10 cellular contexts compared by ENCODE assay signal in genomic region chr6:42961020-42961470, GRCh38. TPM values are rescaled to one million over a fixed set of nuclear protein-coding genes. Genes with fewer than 3 reads are reported as not detected.
DNase-seq lines count a peak whose midpoint lies in the region; ATAC-seq and TF ChIP-seq lines count a peak whose summit lies in the region.
"Had no signal": no experiment of that assay in that cellular context is flagged by ENCODE, and none has a peak within 500 bp of the region (broad histone marks: within the 10 kb centered on the region; RNA-seq: fewer than 3 reads in every experiment).

No MANE protein-coding gene starts in this region.

- H3K27ac ChIP-seq in left ventricle myocardium inferior (replicated peaks) (peak overlapping the region; percentile 70), ectodermal cell (ENCODE audit: insufficient read depth, low read depth, low read length, poor library complexity, severe bottlenecking) (no peak overlapping the region)
- H3K27ac ChIP-seq in naive thymus-derived CD4-positive, alpha-beta T cell (ENCODE audit: low read depth, low read length), result no peak overlapping the region

- TF ChIP-seq CTCF in left ventricle myocardium inferior (IDR thresholded peaks at IDR 0.05; ENCODE audit: borderline replicate concordance), result no peak

- H3K4me1 Mint-ChIP-seq in naive thymus-derived CD4-positive, alpha-beta T cell, result peaks cover 0 to 24% (median 16%) of the 10 kb centered on the region in 7 donors

- ATAC-seq in Right ventricle myocardium superior (ENCODE audit: poor library complexity), result no peak
- no peak for ATAC-seq in naive thymus-derived CD4-positive, alpha-beta T cell
- no peak for ATAC-seq in HG03469 (IDR thresholded peaks at IDR 0.05; ENCODE audit: unreplicated experiment)
- no peak for ATAC-seq in GM21723 (IDR thresholded peaks at IDR 0.05; ENCODE audit: unreplicated experiment)

- CTCF ChIA-PET in naive thymus-derived CD4-positive, alpha-beta T cell (lab: Charles Lee), result interaction anchor here (0.6 kb wide), 1 partner anchor 14 kb away, joined by 4 read pairs; no protein-coding TSS in a partner anchor

- H3K4me3 ChIP-seq in left ventricle myocardium inferior (peak overlapping the region; percentile 71), ectodermal cell (ENCODE audit: insufficient read depth, low read depth, low read length) (peak overlapping the region; percentile 34)
- peak overlapping the region; percentile 57 for H3K4me3 ChIP-seq in naive thymus-derived CD4-positive, alpha-beta T cell (ENCODE audit: low read length)

- H3K4me3 Mint-ChIP-seq in naive thymus-derived CD4-positive, alpha-beta T cell, result peak overlapping the region; percentile 62 to 86 (median 77)

- H3K36me3 Mint-ChIP-seq in naive thymus-derived CD4-positive, alpha-beta T cell, result peaks cover 0 to 21% (median 5%) of the 10 kb centered on the region in 5 donors

- H3K36me3 ChIP-seq in left ventricle myocardium inferior (peaks cover 37% of the 10 kb centered on the region), ectodermal cell (ENCODE audit: control insufficient read depth, insufficient read depth, low read length) (no peaks in the 10 kb centered on the region)
- peaks cover 0 to 37% (median 0%) of the 10 kb centered on the region in 3 experiments for H3K36me3 ChIP-seq in naive thymus-derived CD4-positive, alpha-beta T cell (ENCODE audit: control insufficient read depth in 2 of 3, insufficient read depth in 3 of 3, low read length in 3 of 3)

- no peak overlapping the region for H3K27ac Mint-ChIP-seq in naive thymus-derived CD4-positive, alpha-beta T cell

- H3K9me3 ChIP-seq in left ventricle myocardium inferior (replicated peaks) (no peaks in the 10 kb centered on the region), ectodermal cell (ENCODE audit: control insufficient read depth, low read length) (no peaks in the 10 kb centered on the region)
- H3K9me3 ChIP-seq in naive thymus-derived CD4-positive, alpha-beta T cell (ENCODE audit: control insufficient read depth in 2 of 3, low read length in 3 of 3), result no peaks in the 10 kb centered on the region

- H3K27me3 Mint-ChIP-seq in naive thymus-derived CD4-positive, alpha-beta T cell, result peaks cover 0 to 19% (median 0%) of the 10 kb centered on the region in 5 donors

- no peaks in the 10 kb centered on the region for H3K9me3 Mint-ChIP-seq in naive thymus-derived CD4-positive, alpha-beta T cell

- H3K4me1 ChIP-seq in left ventricle myocardium inferior (peaks cover 17% of the 10 kb centered on the region), ectodermal cell (ENCODE audit: control insufficient read depth, insufficient read depth, low read length) (no peaks in the 10 kb centered on the region)
- H3K4me1 ChIP-seq in naive thymus-derived CD4-positive, alpha-beta T cell (ENCODE audit: control insufficient read depth in 2 of 2, insufficient read depth in 2 of 2, low read length in 2 of 2), result peaks cover 0 to 5% of the 10 kb centered on the region in 2 donors

- 39 to 41% methylated on average over 15 of the region's 15 CpGs for WGBS in ectodermal cell, 2 experiments

- POLR2A ChIA-PET in naive thymus-derived CD4-positive, alpha-beta T cell (lab: Charles Lee), result interaction anchor here (1.0 to 2.5 kb wide), 5 partner anchors 9 to 98 kb away, joined by 3 to 13 read pairs (median 3); partner anchors contain the start of genes KLC4, MRPL2 and PEX6

- DNase-seq in left ventricle myocardium inferior (no peak), Right ventricle myocardium superior (no peak), SIG-M5 (lab: John Stamatoyannopoulos, UW) (no peak)
- no peak for DNase-seq in naive thymus-derived CD4-positive, alpha-beta T cell
- no peak for DNase-seq in activated effector memory CD4-positive, alpha-beta T cell treated with Interleukin-2 at 50 U/mL for 16 hours
- DNase-seq: NCI-H2081 treated with DMSO at 0.1 percent for 48 hours had no signal

- intact Hi-C loops in left ventricle myocardium inferior (cut with micrococcal nuclease) (no loop called here), Right ventricle myocardium superior (cut with DNase I) (no loop called here)
- intact Hi-C loops in naive thymus-derived CD4-positive, alpha-beta T cell (cut with micrococcal nuclease), result loop anchor here in 1 of 2 donors (2.0 to 5.0 kb wide), 2 partner anchors 24 to 59 kb away; partner anchors contain the start of gene PPP2R5D

- H3K27me3 ChIP-seq in left ventricle myocardium inferior (ENCODE audit: low read depth) (no peaks in the 10 kb centered on the region), ectodermal cell (ENCODE audit: control insufficient read depth, insufficient read depth, low read length, poor library complexity, severe bottlenecking) (peaks cover 36% of the 10 kb centered on the region)
- H3K27me3 ChIP-seq in naive thymus-derived CD4-positive, alpha-beta T cell (ENCODE audit: control insufficient read depth in 2 of 2, insufficient read depth in 2 of 2, low read length in 2 of 2), result no peaks in the 10 kb centered on the region

RNA-seq across cellular contexts. Expression of gene GNMT, which starts 0.5 kb away (rescaled TPM):
- total RNA-seq in left ventricle myocardium inferior (0.77 TPM), Right ventricle myocardium superior (2.3 TPM)
- 2.0 TPM for polyA plus RNA-seq in ectodermal cell (2013, experiment 1 of 4)
- 1.6 TPM for polyA plus RNA-seq in ectodermal cell (2013, experiment 2 of 4)
- 0.69 TPM for polyA plus RNA-seq in ectodermal cell (2013, experiment 3 of 4)
- 0.65 TPM for polyA plus RNA-seq in ectodermal cell (2013, experiment 4 of 4)
- 1 to 10 TPM in 3 of 5 experiments, under 1 TPM in 2; 0.95 to 2.6 (median 1.1) TPM for total RNA-seq in naive thymus-derived CD4-positive, alpha-beta T cell
- not detected for polyA plus RNA-seq in naive thymus-derived CD4-positive, alpha-beta T cell
- total RNA-seq: H4 had no signal

RNA-seq across cellular contexts. Expression of gene PEX6, which starts 17.9 kb away (rescaled TPM):
- total RNA-seq in left ventricle myocardium inferior (28.9 TPM), Right ventricle myocardium superior (27.1 TPM)
- polyA plus RNA-seq in ectodermal cell (2013, experiment 1 of 4), result 9.5 TPM
- 9.2 TPM for polyA plus RNA-seq in ectodermal cell (2013, experiment 2 of 4)
- polyA plus RNA-seq in ectodermal cell (2013, experiment 3 of 4), result 7.5 TPM
- polyA plus RNA-seq in ectodermal cell (2013, experiment 4 of 4), result 8.7 TPM
- total RNA-seq in naive thymus-derived CD4-positive, alpha-beta T cell, result 10 to 100 TPM; 14.1 to 42.3 (median 28.0) TPM
- 10 to 100 TPM; 21.2 to 24.6 TPM for polyA plus RNA-seq in naive thymus-derived CD4-positive, alpha-beta T cell

RNA-seq across cellular contexts. Expression of gene PPP2R5D, which starts 23.3 kb away (rescaled TPM):
- total RNA-seq in left ventricle myocardium inferior (32.7 TPM), Right ventricle myocardium superior (34.6 TPM)
- polyA plus RNA-seq in ectodermal cell (2013, experiment 1 of 4), result 77.6 TPM
- polyA plus RNA-seq in ectodermal cell (2013, experiment 2 of 4), result 75.2 TPM
- polyA plus RNA-seq in ectodermal cell (2013, experiment 3 of 4), result 60.5 TPM
- polyA plus RNA-seq in ectodermal cell (2013, experiment 4 of 4), result 65.4 TPM
- 10 to 100 TPM; 19.7 to 60.4 (median 28.2) TPM for total RNA-seq in naive thymus-derived CD4-positive, alpha-beta T cell
- 10 to 100 TPM; 21.5 to 34.0 TPM for polyA plus RNA-seq in naive thymus-derived CD4-positive, alpha-beta T cell

RNA-seq across cellular contexts. Expression of gene CNPY3, which starts 31.8 kb away (rescaled TPM):
- total RNA-seq in left ventricle myocardium inferior, result 20.1 TPM
- 20.6 TPM for total RNA-seq in Right ventricle myocardium superior
- 78.5 TPM for polyA plus RNA-seq in ectodermal cell (2013, experiment 1 of 4)
- polyA plus RNA-seq in ectodermal cell (2013, experiment 2 of 4), result 76.9 TPM
- 62.2 TPM for polyA plus RNA-seq in ectodermal cell (2013, experiment 3 of 4)
- 66.1 TPM for polyA plus RNA-seq in ectodermal cell (2013, experiment 4 of 4)
- 10 to 100 TPM; 58.6 to 98.9 (median 87.4) TPM for total RNA-seq in naive thymus-derived CD4-positive, alpha-beta T cell
- 100 to 1,000 TPM in 1 of 2 donors, 10 to 100 TPM in 1; 92.7 to 134 TPM for polyA plus RNA-seq in naive thymus-derived CD4-positive, alpha-beta T cell

RNA-seq across cellular contexts. Expression of gene PTCRA, which starts 45.2 kb away (rescaled TPM):
- total RNA-seq in left ventricle myocardium inferior (not detected), Right ventricle myocardium superior (not detected)
- polyA plus RNA-seq in ectodermal cell (2013, experiment 1 of 4), result not detected
- polyA plus RNA-seq in ectodermal cell (2013, experiment 2 of 4), result not detected
- not detected for polyA plus RNA-seq in ectodermal cell (2013, experiment 3 of 4)
- not detected for polyA plus RNA-seq in ectodermal cell (2013, experiment 4 of 4)
- total RNA-seq in naive thymus-derived CD4-positive, alpha-beta T cell, result under 1 TPM in 2 of 5 experiments, not detected in 3; 0.56 to 0.93 TPM
- polyA plus RNA-seq in naive thymus-derived CD4-positive, alpha-beta T cell, result not detected
- total RNA-seq: H4 had no signal
